8 cellular contexts compared by ENCODE assay signal in the genomic region with DNA sequence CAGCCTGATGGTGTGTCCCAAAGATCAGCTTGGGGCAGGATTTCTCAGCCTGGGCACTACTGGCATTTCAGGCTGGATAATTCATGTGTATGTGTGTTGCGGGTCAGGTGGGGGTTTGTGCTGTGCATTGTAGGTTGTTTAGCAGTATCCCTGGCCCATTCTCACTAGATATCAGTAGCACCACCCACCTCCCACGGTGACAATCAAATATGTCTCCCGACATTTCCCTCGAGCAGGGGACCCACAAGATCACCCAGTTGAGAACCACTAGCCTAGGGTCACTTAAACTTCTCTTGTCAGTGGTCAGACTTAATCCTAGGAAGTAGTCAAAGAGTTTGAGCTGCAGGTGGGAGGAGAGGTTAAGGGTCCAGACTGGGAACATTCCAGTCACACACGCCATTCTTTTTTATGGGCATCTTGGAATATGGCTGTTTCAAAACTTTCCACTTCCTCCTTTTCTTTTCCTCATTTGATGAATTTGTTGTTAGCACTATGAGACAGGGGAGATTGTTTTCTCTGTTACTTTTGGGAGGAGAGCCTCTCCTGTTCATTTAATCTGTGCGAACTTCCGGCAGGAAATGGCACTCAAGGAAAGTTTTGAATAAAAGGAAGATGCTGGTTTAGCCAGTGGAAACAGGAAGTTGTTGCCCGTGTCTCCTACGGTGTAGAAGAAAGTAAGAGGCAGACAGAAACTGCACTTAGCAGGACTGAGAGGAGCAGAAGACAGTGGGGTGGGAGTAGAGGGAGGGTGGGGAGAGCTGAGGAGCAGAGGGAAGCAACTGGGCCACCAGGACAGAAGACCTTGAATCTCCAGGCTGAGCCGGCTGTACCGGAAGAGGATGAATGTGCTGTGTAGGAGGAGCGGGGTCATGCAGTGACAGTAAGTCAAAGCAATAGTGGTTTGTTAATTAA. TPM values are rescaled to one million over a fixed set of nuclear protein-coding genes. Genes with fewer than 3 reads are reported as not detected.
DNase-seq lines count a peak whose midpoint lies in the region; ATAC-seq and TF ChIP-seq lines count a peak whose summit lies in the region.
"Had no signal": no experiment of that assay in that cellular context is flagged by ENCODE, and none has a peak within 500 bp of the region (broad histone marks: within the 10 kb centered on the region; RNA-seq: fewer than 3 reads in every experiment).

No MANE protein-coding gene starts in this region.

- H4K20me1 ChIP-seq in Karpas-422 (ENCODE audit: insufficient read depth, low read depth, low read length) = no peaks in the 10 kb centered on the region

- no peaks in the 10 kb centered on the region for H3K9me3 Mint-ChIP-seq in immature natural killer cell
- no peaks in the 10 kb centered on the region for H3K9me3 Mint-ChIP-seq in stimulated activated naive B cell treated with anti-CD40 and anti-IgM and Interleukin-4, amounts not matched to agents 10 μg/mL and 1 μg/mL and 100 μg/mL, for 72 hours

- no peak for TF ChIP-seq CTCF in BE2C (IDR thresholded peaks at IDR 0.05; ENCODE audit: low read depth, low read length)

- H3K36me3 ChIP-seq in Karpas-422 (ENCODE audit: insufficient read depth, low read length) (no peaks in the 10 kb centered on the region), BE2C (no peaks in the 10 kb centered on the region)

- peak overlapping the region in 4 of 6 donors; percentile 22 to 64 (median 52) for H3K27ac Mint-ChIP-seq in immature natural killer cell
- peak overlapping the region; percentile 65 for H3K27ac Mint-ChIP-seq in stimulated activated naive B cell treated with anti-CD40 and anti-IgM and Interleukin-4, amounts not matched to agents 10 μg/mL and 1 μg/mL and 100 μg/mL, for 72 hours

- H3K27me3 ChIP-seq in Karpas-422 (ENCODE audit: low read length) = no peaks in the 10 kb centered on the region
- no peaks in the 10 kb centered on the region for H3K27me3 ChIP-seq in BE2C

- peaks cover 10 to 13% of the 10 kb centered on the region in 2 donors for H3K4me1 Mint-ChIP-seq in immature natural killer cell
- H3K4me1 Mint-ChIP-seq in stimulated activated naive B cell treated with anti-CD40 and anti-IgM and Interleukin-4, amounts not matched to agents 10 μg/mL and 1 μg/mL and 100 μg/mL, for 72 hours = peaks cover 23 to 24% of the 10 kb centered on the region in 2 donors

- no peak overlapping the region for H2AFZ ChIP-seq in Karpas-422 (ENCODE audit: low read length)

- H3K4me3 ChIP-seq in Karpas-422 (ENCODE audit: low read length) (peak overlapping the region; percentile 64), BE2C (ENCODE audit: low read depth, low read length) (no peak overlapping the region)

- H3K27ac ChIP-seq in Karpas-422 (ENCODE audit: low read length) = no peak overlapping the region; the same call in 1 of the 2 replicates

- H3K4me3 Mint-ChIP-seq in immature natural killer cell = peak overlapping the region; percentile 72 to 82 (median 75)
- H3K4me3 Mint-ChIP-seq in stimulated activated naive B cell treated with anti-CD40 and anti-IgM and Interleukin-4, amounts not matched to agents 10 μg/mL and 1 μg/mL and 100 μg/mL, for 72 hours = peak overlapping the region; percentile 66 to 67

- ATAC-seq in stimulated activated naive B cell treated with anti-CD40 and anti-IgM and Interleukin-4, amounts not matched to agents 10 μg/mL and 1 μg/mL and 100 μg/mL, for 72 hours (replicated peaks) = peak; percentile 81 to 86
- ATAC-seq in GM21526 (IDR thresholded peaks at IDR 0.05; ENCODE audit: low FRiP score, unreplicated experiment) (no peak), GM21619 (IDR thresholded peaks at IDR 0.05; ENCODE audit: unreplicated experiment) (no peak)

- H3K36me3 Mint-ChIP-seq in immature natural killer cell = peaks cover 0 to 2% (median 0%) of the 10 kb centered on the region in 3 donors
- H3K36me3 Mint-ChIP-seq in stimulated activated naive B cell treated with anti-CD40 and anti-IgM and Interleukin-4, amounts not matched to agents 10 μg/mL and 1 μg/mL and 100 μg/mL, for 72 hours = no peaks in the 10 kb centered on the region

- peak overlapping the region; percentile 63 for H3K4me2 ChIP-seq in Karpas-422 (ENCODE audit: low read depth, low read length, poor library complexity, severe bottlenecking)

- peaks cover 23% of the 10 kb centered on the region for H3K4me1 ChIP-seq in Karpas-422 (ENCODE audit: low read length)
- H3K4me1 ChIP-seq in BE2C = peaks cover 6% of the 10 kb centered on the region

- DNase-seq in Karpas-422 (peak; percentile 74), immature natural killer cell (no peak), BE2C (no peak)
- DNase-seq in activated CD4-positive, alpha-beta T cell treated with anti-CD3 and anti-CD28 coated beads, Interleukin-2, amount 50 U/mL, for 24 hours (ENCODE audit: low read depth in 1 of 2, low spot score in 1 of 2) = peak; percentile 7 to 11
- no peak for DNase-seq in stimulated activated naive B cell treated with anti-CD40 and anti-IgM and Interleukin-4, amounts not matched to agents 10 μg/mL and 1 μg/mL and 100 μg/mL, for 72 hours
- DNase-seq: NCI-H2171 treated with DMSO at 0.1 percent for 48 hours had no signal

- peak overlapping the region; percentile 64 for H3K9ac ChIP-seq in Karpas-422 (ENCODE audit: low read length)

- H3K9me3 ChIP-seq in Karpas-422 (ENCODE audit: low read length) (no peaks in the 10 kb centered on the region), BE2C (no peaks in the 10 kb centered on the region)

- H3K27me3 Mint-ChIP-seq in immature natural killer cell (ENCODE audit: low read depth in 3 of 3) = peaks cover 3 to 8% (median 5%) of the 10 kb centered on the region in 3 donors
- H3K27me3 Mint-ChIP-seq in stimulated activated naive B cell treated with anti-CD40 and anti-IgM and Interleukin-4, amounts not matched to agents 10 μg/mL and 1 μg/mL and 100 μg/mL, for 72 hours = no peaks in the 10 kb centered on the region

- H3K9me2 ChIP-seq in Karpas-422 (replicated peaks; ENCODE audit: insufficient read depth, low read length) = no peaks in the 10 kb centered on the region

- H3K79me2 ChIP-seq in Karpas-422 (ENCODE audit: low read length) = peaks cover 15% of the 10 kb centered on the region; the same call in 1 of the 2 replicates

RNA-seq across cellular contexts. Expression of a gene that starts 17.6 kb away (rescaled TPM):
- 18.0 and 520 TPM in 2 replicates for total RNA-seq in Karpas-422 (2014; rRNA removed; shearing (Covaris generic); ENCODE audit: low replicate concordance)
- polyA plus RNA-seq in immature natural killer cell = 10 to 100 TPM in 1 of 3 donors, 1 to 10 TPM in 2; 6.4 to 13.1 (median 8.7) TPM
- 6.7 TPM for polyA plus RNA-seq in BE2C (2012; ENCODE audit: insufficient read depth, insufficient read length, low read depth)

Comparison
In these comparisons a context has a peak if more than half of its experiments do, and no peak if none do; other contexts are left out.
1. DNase-seq: peak in Karpas-422 (single experiment) and activated CD4-positive, alpha-beta T cell treated with anti-CD3 and anti-CD28 coated beads, Interleukin-2, amount 50 U/mL, for 24 hours (2 of 2); none in immature natural killer cell (0 of 3), stimulated activated naive B cell treated with anti-CD40 and anti-IgM and Interleukin-4, amounts not matched to agents 10 μg/mL and 1 μg/mL and 100 μg/mL, for 72 hours (single experiment) and BE2C (single experiment).
2. ATAC-seq: peak in stimulated activated naive B cell treated with anti-CD40 and anti-IgM and Interleukin-4, amounts not matched to agents 10 μg/mL and 1 μg/mL and 100 μg/mL, for 72 hours (2 of 2); none in GM21526 (single experiment) and GM21619 (single experiment).